10 cellular contexts compared by ENCODE assay signal in the genomic region with DNA sequence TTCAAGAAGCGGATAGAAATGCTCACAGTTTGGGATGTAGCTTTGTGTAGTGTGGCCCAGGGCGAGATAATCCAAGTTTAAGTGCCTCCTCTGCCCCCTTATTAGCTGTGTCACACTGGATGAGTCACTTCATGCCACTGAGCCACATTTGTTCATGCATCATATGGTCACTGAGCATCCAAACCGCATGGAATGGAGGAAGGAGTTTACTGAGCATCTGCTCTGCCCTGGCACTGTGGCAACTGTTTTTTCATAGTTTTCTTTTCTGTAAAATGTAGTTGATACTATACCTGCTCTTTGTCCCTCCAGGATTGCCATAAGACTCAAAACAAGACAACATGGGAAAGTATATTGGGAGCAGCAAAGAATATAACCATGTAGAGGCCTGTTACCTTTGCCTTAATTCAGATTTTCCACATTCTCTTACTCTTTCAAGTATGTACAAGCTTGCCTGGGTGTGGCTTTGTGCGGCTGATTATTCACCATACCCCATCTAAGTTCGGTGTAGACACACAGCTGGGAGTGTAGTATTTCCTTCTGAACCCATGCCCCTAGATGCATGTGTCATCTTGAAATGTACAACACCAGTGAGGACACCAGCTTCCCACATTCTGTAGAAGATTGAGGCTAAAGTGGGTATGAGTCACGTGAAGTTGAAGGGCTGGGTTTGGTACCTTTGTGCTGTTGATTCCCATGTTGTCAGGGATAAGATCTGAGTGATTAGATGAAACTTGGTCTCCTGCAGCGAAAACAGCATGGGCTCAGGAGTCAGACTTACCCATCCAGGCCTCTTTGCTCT. TPM values are rescaled to one million over a fixed set of nuclear protein-coding genes. Genes with fewer than 3 reads are reported as not detected.
A peak's percentile ranks its signal among the peaks of the same experiment; 100 is the strongest.
DNase-seq lines count a peak whose midpoint lies in the region; ATAC-seq and TF ChIP-seq lines count a peak whose summit lies in the region.
"Had no signal": no experiment of that assay in that cellular context is flagged by ENCODE, and none has a peak within 500 bp of the region (broad histone marks: within the 10 kb centered on the region; RNA-seq: fewer than 3 reads in every experiment).

No MANE protein-coding gene starts in this region.

- ATAC-seq in HG03378 (IDR thresholded peaks at IDR 0.05; ENCODE audit: unreplicated experiment) (no peak), GM19395 (IDR thresholded peaks at IDR 0.05; ENCODE audit: unreplicated experiment) (no peak)
- ATAC-seq in naive thymus-derived CD4-positive, alpha-beta T cell = no peak

- peaks cover 10 to 23% (median 15%) of the 10 kb centered on the region in 5 donors for H3K27me3 Mint-ChIP-seq in naive thymus-derived CD4-positive, alpha-beta T cell

- H3K4me3 ChIP-seq in epithelial cell of esophagus (ENCODE audit: low read length) (no peak overlapping the region), retinal pigment epithelial cell (ENCODE audit: low read length) (peak overlapping the region; percentile 9)
- no peak overlapping the region for H3K4me3 ChIP-seq in naive thymus-derived CD4-positive, alpha-beta T cell (ENCODE audit: low read length)
- H3K4me3 ChIP-seq: tibial nerve had no signal

- H3K27ac ChIP-seq in naive thymus-derived CD4-positive, alpha-beta T cell (ENCODE audit: low read depth, low read length) = no peak overlapping the region

- no peak overlapping the region for H3K4me3 Mint-ChIP-seq in naive thymus-derived CD4-positive, alpha-beta T cell

- TF ChIP-seq CTCF in epithelial cell of esophagus (IDR thresholded peaks at IDR 0.05; ENCODE audit: insufficient read depth, low read depth, low read length, missing control alignments) (no peak), retinal pigment epithelial cell (conservative IDR thresholded peaks at IDR 0.05; ENCODE audit: low read depth, low read length) (no peak)

- H3K9me3 Mint-ChIP-seq in naive thymus-derived CD4-positive, alpha-beta T cell = no peaks in the 10 kb centered on the region

- CTCF ChIA-PET in naive thymus-derived CD4-positive, alpha-beta T cell (lab: Charles Lee) = no interaction called here

- intact Hi-C loops in naive thymus-derived CD4-positive, alpha-beta T cell (cut with micrococcal nuclease) = no loop called here

- H3K36me3 Mint-ChIP-seq in naive thymus-derived CD4-positive, alpha-beta T cell = no peaks in the 10 kb centered on the region

- POLR2A ChIA-PET in naive thymus-derived CD4-positive, alpha-beta T cell (lab: Charles Lee) = interaction anchor here (0.6 to 0.7 kb wide), 2 partner anchors 853 to 1231 kb away, joined by 3 to 6 read pairs; no protein-coding TSS in a partner anchor

- no peaks in the 10 kb centered on the region for H3K9me3 ChIP-seq in naive thymus-derived CD4-positive, alpha-beta T cell (ENCODE audit: control insufficient read depth in 2 of 3, low read length in 3 of 3)
- H3K9me3 ChIP-seq: tibial nerve had no signal

- DNase-seq in ELR (ENCODE audit: low read depth) (peak; percentile 98), NCI-H524 treated with DMSO at 0.1 percent for 48 hours (lab: John Stamatoyannopoulos, UW) (peak; percentile 44), epithelial cell of esophagus (ENCODE audit: low read depth) (peak; percentile 100), retinal pigment epithelial cell (ENCODE audit: low read depth) (peak; percentile 73)
- no peak for DNase-seq in activated CD4-positive, CD25-positive, alpha-beta regulatory T cell treated with anti-CD3 and anti-CD28 coated beads, Interleukin-2, amount 50 U/mL, for 72 hours
- no peak for DNase-seq in naive thymus-derived CD4-positive, alpha-beta T cell
- DNase-seq: activated gamma-delta T cell treated with Interleukin-2 at 50 U/mL for 16 hours had no signal

- no peaks in the 10 kb centered on the region for H3K36me3 ChIP-seq in naive thymus-derived CD4-positive, alpha-beta T cell (ENCODE audit: control insufficient read depth in 2 of 3, insufficient read depth in 3 of 3, low read length in 3 of 3)
- H3K36me3 ChIP-seq: tibial nerve had no signal

- H3K4me1 ChIP-seq in naive thymus-derived CD4-positive, alpha-beta T cell (ENCODE audit: control insufficient read depth in 2 of 2, insufficient read depth in 2 of 2, low read length in 2 of 2) = no peaks in the 10 kb centered on the region

- peaks cover 0 to 1% (median 0%) of the 10 kb centered on the region in 7 donors for H3K4me1 Mint-ChIP-seq in naive thymus-derived CD4-positive, alpha-beta T cell

- H3K27me3 ChIP-seq in naive thymus-derived CD4-positive, alpha-beta T cell (ENCODE audit: control insufficient read depth in 2 of 2, insufficient read depth in 2 of 2, low read length in 2 of 2) = no peaks in the 10 kb centered on the region
- H3K27me3 ChIP-seq: tibial nerve had no signal

- no peak overlapping the region for H3K27ac Mint-ChIP-seq in naive thymus-derived CD4-positive, alpha-beta T cell

RNA-seq across cellular contexts. Expression of gene DHX8, which starts 14.8 kb away (rescaled TPM):
- 10 to 100 TPM; 67.7 to 93.4 (median 77.8) TPM for total RNA-seq in naive thymus-derived CD4-positive, alpha-beta T cell
- polyA plus RNA-seq in naive thymus-derived CD4-positive, alpha-beta T cell = 10 to 100 TPM; 23.5 to 29.0 TPM

Comparison
In these comparisons a context has a peak if more than half of its experiments do, and no peak if none do; other contexts are left out.
1. DNase-seq: peak in ELR (single experiment), NCI-H524 treated with DMSO at 0.1 percent for 48 hours (single experiment), epithelial cell of esophagus (single experiment) and retinal pigment epithelial cell (single experiment); none in activated CD4-positive, CD25-positive, alpha-beta regulatory T cell treated with anti-CD3 and anti-CD28 coated beads, Interleukin-2, amount 50 U/mL, for 72 hours (single experiment) and naive thymus-derived CD4-positive, alpha-beta T cell (0 of 9).